ENCODE assay signal across 1 cellular context in the genomic region with DNA sequence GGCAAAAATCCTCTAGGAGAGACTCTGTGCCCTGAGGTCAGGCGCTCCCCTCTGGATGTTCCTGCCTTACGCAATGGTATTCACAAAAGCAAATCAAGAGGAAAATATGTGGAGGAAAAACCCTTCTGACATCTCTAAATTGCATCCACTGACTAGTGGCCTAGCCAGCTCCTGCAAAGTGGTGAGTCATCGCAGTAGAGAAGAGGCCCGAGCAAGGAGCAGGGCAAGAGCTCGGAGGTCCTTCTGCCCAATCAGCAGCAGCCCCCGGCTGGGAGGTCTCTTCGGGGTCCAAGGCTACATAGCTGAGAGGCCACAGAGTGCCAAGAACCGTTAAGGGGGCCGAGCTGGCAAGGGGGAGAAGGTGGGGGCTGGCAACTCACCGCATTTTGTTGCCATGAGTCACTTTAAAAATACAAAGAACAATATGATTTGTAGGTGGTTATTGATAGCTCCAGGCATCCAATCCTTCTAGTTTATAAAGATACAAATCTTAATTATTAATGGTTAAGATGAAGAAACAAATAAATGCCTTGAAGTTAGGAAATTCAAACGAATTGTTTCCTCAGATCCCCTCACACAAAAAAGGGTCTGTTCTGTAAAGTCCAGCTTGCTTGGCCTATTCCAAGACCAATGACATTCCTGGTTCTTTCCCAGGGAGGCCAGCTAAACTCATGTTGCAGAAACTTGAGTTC.
TF ChIP-seq lines count a peak whose summit lies in the region.

No MANE protein-coding gene starts in this region.

TF ChIP-seq in GM23338, 12 proteins besides CTCF, POLR2A, EP300 and RAD21 (continued from another document):
- TF ChIP-seq, protein P1, sequence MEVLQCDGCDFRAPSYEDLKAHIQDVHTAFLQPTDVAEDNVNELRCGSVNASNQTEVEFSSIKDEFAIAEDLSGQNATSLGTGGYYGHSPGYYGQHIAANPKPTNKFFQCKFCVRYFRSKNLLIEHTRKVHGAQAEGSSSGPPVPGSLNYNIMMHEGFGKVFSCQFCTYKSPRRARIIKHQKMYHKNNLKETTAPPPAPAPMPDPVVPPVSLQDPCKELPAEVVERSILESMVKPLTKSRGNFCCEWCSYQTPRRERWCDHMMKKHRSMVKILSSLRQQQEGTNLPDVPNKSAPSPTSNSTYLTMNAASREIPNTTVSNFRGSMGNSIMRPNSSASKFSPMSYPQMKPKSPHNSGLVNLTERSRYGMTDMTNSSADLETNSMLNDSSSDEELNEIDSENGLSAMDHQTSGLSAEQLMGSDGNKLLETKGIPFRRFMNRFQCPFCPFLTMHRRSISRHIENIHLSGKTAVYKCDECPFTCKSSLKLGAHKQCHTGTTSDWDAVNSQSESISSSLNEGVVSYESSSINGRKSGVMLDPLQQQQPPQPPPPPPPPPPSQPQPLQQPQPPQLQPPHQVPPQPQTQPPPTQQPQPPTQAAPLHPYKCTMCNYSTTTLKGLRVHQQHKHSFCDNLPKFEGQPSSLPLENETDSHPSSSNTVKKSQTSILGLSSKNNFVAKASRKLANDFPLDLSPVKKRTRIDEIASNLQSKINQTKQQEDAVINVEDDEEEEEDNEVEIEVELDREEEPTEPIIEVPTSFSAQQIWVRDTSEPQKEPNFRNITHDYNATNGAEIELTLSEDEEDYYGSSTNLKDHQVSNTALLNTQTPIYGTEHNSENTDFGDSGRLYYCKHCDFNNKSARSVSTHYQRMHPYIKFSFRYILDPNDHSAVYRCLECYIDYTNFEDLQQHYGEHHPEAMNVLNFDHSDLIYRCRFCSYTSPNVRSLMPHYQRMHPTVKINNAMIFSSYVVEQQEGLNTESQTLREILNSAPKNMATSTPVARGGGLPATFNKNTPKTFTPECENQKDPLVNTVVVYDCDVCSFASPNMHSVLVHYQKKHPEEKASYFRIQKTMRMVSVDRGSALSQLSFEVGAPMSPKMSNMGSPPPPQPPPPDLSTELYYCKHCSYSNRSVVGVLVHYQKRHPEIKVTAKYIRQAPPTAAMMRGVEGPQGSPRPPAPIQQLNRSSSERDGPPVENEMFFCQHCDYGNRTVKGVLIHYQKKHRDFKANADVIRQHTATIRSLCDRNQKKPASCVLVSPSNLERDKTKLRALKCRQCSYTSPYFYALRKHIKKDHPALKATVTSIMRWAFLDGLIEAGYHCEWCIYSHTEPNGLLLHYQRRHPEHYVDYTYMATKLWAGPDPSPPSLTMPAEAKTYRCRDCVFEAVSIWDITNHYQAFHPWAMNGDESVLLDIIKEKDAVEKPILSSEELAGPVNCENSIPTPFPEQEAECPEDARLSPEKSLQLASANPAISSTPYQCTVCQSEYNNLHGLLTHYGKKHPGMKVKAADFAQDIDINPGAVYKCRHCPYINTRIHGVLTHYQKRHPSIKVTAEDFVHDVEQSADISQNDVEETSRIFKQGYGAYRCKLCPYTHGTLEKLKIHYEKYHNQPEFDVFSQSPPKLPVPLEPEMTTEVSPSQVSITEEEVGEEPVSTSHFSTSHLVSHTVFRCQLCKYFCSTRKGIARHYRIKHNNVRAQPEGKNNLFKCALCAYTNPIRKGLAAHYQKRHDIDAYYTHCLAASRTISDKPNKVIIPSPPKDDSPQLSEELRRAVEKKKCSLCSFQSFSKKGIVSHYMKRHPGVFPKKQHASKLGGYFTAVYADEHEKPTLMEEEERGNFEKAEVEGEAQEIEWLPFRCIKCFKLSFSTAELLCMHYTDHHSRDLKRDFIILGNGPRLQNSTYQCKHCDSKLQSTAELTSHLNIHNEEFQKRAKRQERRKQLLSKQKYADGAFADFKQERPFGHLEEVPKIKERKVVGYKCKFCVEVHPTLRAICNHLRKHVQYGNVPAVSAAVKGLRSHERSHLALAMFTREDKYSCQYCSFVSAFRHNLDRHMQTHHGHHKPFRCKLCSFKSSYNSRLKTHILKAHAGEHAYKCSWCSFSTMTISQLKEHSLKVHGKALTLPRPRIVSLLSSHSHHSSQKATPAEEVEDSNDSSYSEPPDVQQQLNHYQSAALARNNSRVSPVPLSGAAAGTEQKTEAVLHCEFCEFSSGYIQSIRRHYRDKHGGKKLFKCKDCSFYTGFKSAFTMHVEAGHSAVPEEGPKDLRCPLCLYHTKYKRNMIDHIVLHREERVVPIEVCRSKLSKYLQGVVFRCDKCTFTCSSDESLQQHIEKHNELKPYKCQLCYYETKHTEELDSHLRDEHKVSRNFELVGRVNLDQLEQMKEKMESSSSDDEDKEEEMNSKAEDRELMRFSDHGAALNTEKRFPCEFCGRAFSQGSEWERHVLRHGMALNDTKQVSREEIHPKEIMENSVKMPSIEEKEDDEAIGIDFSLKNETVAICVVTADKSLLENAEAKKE (CRISPR knock-in tag; IDR thresholded peaks at IDR 0.05): no peak
- no peak for TF ChIP-seq STAT1 (IDR thresholded peaks at IDR 0.05; ENCODE audit: unreplicated experiment)
- TF ChIP-seq, protein P2, sequence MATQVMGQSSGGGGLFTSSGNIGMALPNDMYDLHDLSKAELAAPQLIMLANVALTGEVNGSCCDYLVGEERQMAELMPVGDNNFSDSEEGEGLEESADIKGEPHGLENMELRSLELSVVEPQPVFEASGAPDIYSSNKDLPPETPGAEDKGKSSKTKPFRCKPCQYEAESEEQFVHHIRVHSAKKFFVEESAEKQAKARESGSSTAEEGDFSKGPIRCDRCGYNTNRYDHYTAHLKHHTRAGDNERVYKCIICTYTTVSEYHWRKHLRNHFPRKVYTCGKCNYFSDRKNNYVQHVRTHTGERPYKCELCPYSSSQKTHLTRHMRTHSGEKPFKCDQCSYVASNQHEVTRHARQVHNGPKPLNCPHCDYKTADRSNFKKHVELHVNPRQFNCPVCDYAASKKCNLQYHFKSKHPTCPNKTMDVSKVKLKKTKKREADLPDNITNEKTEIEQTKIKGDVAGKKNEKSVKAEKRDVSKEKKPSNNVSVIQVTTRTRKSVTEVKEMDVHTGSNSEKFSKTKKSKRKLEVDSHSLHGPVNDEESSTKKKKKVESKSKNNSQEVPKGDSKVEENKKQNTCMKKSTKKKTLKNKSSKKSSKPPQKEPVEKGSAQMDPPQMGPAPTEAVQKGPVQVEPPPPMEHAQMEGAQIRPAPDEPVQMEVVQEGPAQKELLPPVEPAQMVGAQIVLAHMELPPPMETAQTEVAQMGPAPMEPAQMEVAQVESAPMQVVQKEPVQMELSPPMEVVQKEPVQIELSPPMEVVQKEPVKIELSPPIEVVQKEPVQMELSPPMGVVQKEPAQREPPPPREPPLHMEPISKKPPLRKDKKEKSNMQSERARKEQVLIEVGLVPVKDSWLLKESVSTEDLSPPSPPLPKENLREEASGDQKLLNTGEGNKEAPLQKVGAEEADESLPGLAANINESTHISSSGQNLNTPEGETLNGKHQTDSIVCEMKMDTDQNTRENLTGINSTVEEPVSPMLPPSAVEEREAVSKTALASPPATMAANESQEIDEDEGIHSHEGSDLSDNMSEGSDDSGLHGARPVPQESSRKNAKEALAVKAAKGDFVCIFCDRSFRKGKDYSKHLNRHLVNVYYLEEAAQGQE (IDR thresholded peaks at IDR 0.05; ENCODE audit: unreplicated experiment): no peak
TF ChIP-seq in GM23338: peak in this region for 0.
